ENCODE assay signal across 21 cellular contexts in the genomic region with DNA sequence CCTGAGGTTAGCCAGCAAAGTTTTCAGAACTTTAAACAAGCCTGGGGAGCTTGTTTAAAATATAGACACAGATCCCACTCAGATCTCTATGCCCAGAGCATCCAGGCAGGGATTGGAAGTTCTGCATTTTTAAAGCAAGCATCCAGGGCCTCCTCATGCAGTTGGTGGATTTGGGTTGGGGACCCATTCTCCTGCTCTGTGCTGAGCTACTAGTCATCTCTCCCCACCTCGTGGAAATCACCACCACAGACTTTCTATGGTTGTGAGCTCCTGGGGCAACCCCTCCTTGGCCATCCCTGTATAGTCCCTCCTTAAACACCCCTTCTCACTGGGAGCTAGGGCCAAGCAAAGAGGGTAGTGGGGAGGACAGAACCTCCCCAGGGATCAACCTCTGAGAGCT.
DNase-seq lines count a peak whose midpoint lies in the region; ATAC-seq, FAIRE-seq and TF ChIP-seq lines count a peak whose summit lies in the region.
"Had no signal": no experiment of that assay in that cellular context is flagged by ENCODE, and none has a peak within 500 bp of the region (broad histone marks: within the 10 kb centered on the region; RNA-seq: fewer than 3 reads in every experiment).

No MANE protein-coding gene starts in this region.

- TF ChIP-seq POLR2A in vagina (IDR thresholded peaks at IDR 0.05): no peak

- H3K27ac ChIP-seq in kidney (ENCODE audit: low read depth in 2 of 2, low read length in 2 of 2): no peak overlapping the region
- no peak overlapping the region for H3K27ac ChIP-seq in vagina
- H3K27ac ChIP-seq: 22Rv1; A549; BLaER1 treated with 17β-estradiol and CSF1 and Interleukin-3, amounts not matched to agents 10 nM and 100 nM; C4-2B had no signal

- ATAC-seq in stimulated activated naive CD8-positive, alpha-beta T cell treated with anti-CD3 and anti-CD28 coated beads, Interleukin-15, amount 100 ng/mL, for 72 hours: peak; percentile 65
- no peak for ATAC-seq in stimulated activated naive CD8-positive, alpha-beta T cell treated with anti-CD3 and anti-CD28 coated beads, Interleukin-15, Interleukin-2, amounts not matched to agents 100 U/mL and 50 U/mL, for 24 hours
- no peak for ATAC-seq in stimulated activated effector memory CD8-positive, alpha-beta T cell treated with anti-CD3 and anti-CD28 coated beads, Interleukin-12 subunit alpha, Interleukin-12 subunit beta, amount 100 ng/mL, for 72 hours
- ATAC-seq: A549; CD8-positive, alpha-beta T cell had no signal

- no peak overlapping the region for H3K9ac ChIP-seq in kidney (ENCODE audit: low read length in 2 of 2)
- H3K9ac ChIP-seq: BLaER1 treated with 17β-estradiol and CSF1 and Interleukin-3, amounts not matched to agents 10 nM and 100 nM had no signal

- FAIRE-seq in kidney (lab: Jason Lieb, UNC): no peak
- FAIRE-seq: A549, D721Med, G401.6, GM12891, GM19239 had no signal

- H3K36me3 Mint-ChIP-seq in stimulated activated effector memory CD8-positive, alpha-beta T cell treated with anti-CD3 and anti-CD28 coated beads, Interleukin-12 subunit alpha, Interleukin-12 subunit beta, amount 100 ng/mL, for 72 hours: peaks cover 5% of the 10 kb centered on the region
- H3K36me3 Mint-ChIP-seq: CD8-positive, alpha-beta T cell had no signal

- H3K4me3 ChIP-seq in kidney (ENCODE audit: low read length in 2 of 2) (no peak overlapping the region), vagina (no peak overlapping the region)
- H3K4me3 ChIP-seq: A549; BLaER1 treated with 17β-estradiol and CSF1 and Interleukin-3, amounts not matched to agents 10 nM and 100 nM had no signal

- no peak overlapping the region for H3K4me3 Mint-ChIP-seq in stimulated activated naive CD8-positive, alpha-beta T cell treated with anti-CD3 and anti-CD28 coated beads, Interleukin-15, amount 100 ng/mL, for 72 hours
- no peak overlapping the region for H3K4me3 Mint-ChIP-seq in stimulated activated effector memory CD8-positive, alpha-beta T cell treated with anti-CD3 and anti-CD28 coated beads, Interleukin-12 subunit alpha, Interleukin-12 subunit beta, amount 100 ng/mL, for 72 hours
- H3K4me3 Mint-ChIP-seq: B cell; CD4-positive, alpha-beta T cell; CD8-positive, alpha-beta T cell had no signal

- H3K4me1 Mint-ChIP-seq in stimulated activated naive CD8-positive, alpha-beta T cell treated with anti-CD3 and anti-CD28 coated beads, Interleukin-15, amount 100 ng/mL, for 72 hours: peaks cover 21% of the 10 kb centered on the region
- H3K4me1 Mint-ChIP-seq in stimulated activated effector memory CD8-positive, alpha-beta T cell treated with anti-CD3 and anti-CD28 coated beads, Interleukin-12 subunit alpha, Interleukin-12 subunit beta, amount 100 ng/mL, for 72 hours: peaks cover 14% of the 10 kb centered on the region

- H3K27me3 ChIP-seq in vagina: no peaks in the 10 kb centered on the region

- peak in 1 of 2 donors; percentile 21 for DNase-seq in stimulated activated naive CD8-positive, alpha-beta T cell treated with anti-CD3 and anti-CD28 coated beads, Interleukin-15, amount 100 ng/mL, for 72 hours
- DNase-seq in stimulated activated naive CD8-positive, alpha-beta T cell treated with anti-CD3 and anti-CD28 coated beads, Interleukin-15, Interleukin-2, amounts not matched to agents 100 U/mL and 50 U/mL, for 24 hours: no peak
- peak; percentile 6 for DNase-seq in kidney
- no peak for DNase-seq in stimulated activated effector memory CD8-positive, alpha-beta T cell treated with anti-CD3 and anti-CD28 coated beads, Interleukin-12 subunit alpha, Interleukin-12 subunit beta, amount 100 ng/mL, for 72 hours (ENCODE audit: low spot score in 2 of 2)
- DNase-seq in vagina (ENCODE audit: extremely low spot score in 2 of 2): no peak
- DNase-seq: AML-193; Caco-2; Calu3; CD4-positive, alpha-beta T cell; CD8-positive, alpha-beta T cell; DMS79 treated with DMSO at 0.1 percent for 48 hours; GF-D8 had no signal

- intact Hi-C loops in kidney (cut with DNase I): loop anchor here (10.0 kb wide), 1 partner anchor 355 kb away; no protein-coding TSS in a partner anchor
- intact Hi-C loops in vagina (cut with DNase I): no loop called here

- TF ChIP-seq CTCF in kidney (IDR thresholded peaks at IDR 0.05; ENCODE audit: borderline replicate concordance, extremely low read depth, insufficient read depth) (no peak), vagina (IDR thresholded peaks at IDR 0.05) (no peak)

- H3K36me3 ChIP-seq in kidney (ENCODE audit: control insufficient read depth in 1 of 2, insufficient read depth in 2 of 2, low read length in 2 of 2): no peaks in the 10 kb centered on the region
- no peaks in the 10 kb centered on the region for H3K36me3 ChIP-seq in vagina
- H3K36me3 ChIP-seq: BLaER1 treated with 17β-estradiol and CSF1 and Interleukin-3, amounts not matched to agents 10 nM and 100 nM had no signal

- no peak overlapping the region for H3K27ac Mint-ChIP-seq in stimulated activated naive CD8-positive, alpha-beta T cell treated with anti-CD3 and anti-CD28 coated beads, Interleukin-15, amount 100 ng/mL, for 72 hours
- no peak overlapping the region for H3K27ac Mint-ChIP-seq in stimulated activated effector memory CD8-positive, alpha-beta T cell treated with anti-CD3 and anti-CD28 coated beads, Interleukin-12 subunit alpha, Interleukin-12 subunit beta, amount 100 ng/mL, for 72 hours
- H3K27ac Mint-ChIP-seq: B cell; CD4-positive, alpha-beta T cell; CD8-positive, alpha-beta T cell had no signal

- H3K9me3 Mint-ChIP-seq in stimulated activated naive CD8-positive, alpha-beta T cell treated with anti-CD3 and anti-CD28 coated beads, Interleukin-15, amount 100 ng/mL, for 72 hours: no peaks in the 10 kb centered on the region
- H3K9me3 Mint-ChIP-seq in stimulated activated effector memory CD8-positive, alpha-beta T cell treated with anti-CD3 and anti-CD28 coated beads, Interleukin-12 subunit alpha, Interleukin-12 subunit beta, amount 100 ng/mL, for 72 hours: no peaks in the 10 kb centered on the region
- H3K9me3 Mint-ChIP-seq: CD4-positive, alpha-beta T cell; CD8-positive, alpha-beta T cell had no signal

- no peaks in the 10 kb centered on the region for H3K9me3 ChIP-seq in kidney (ENCODE audit: control insufficient read depth in 1 of 2, low read length in 2 of 2)
- H3K9me3 ChIP-seq in vagina: no peaks in the 10 kb centered on the region
- H3K9me3 ChIP-seq: A549; BLaER1 treated with 17β-estradiol and CSF1 and Interleukin-3, amounts not matched to agents 10 nM and 100 nM; Caco-2 had no signal

- peaks cover 92% of the 10 kb centered on the region for H3K27me3 Mint-ChIP-seq in stimulated activated naive CD8-positive, alpha-beta T cell treated with anti-CD3 and anti-CD28 coated beads, Interleukin-15, amount 100 ng/mL, for 72 hours

- peaks cover 4% of the 10 kb centered on the region in 2 donors for H3K4me1 ChIP-seq in kidney (ENCODE audit: control insufficient read depth in 1 of 2, insufficient read depth in 1 of 2, low read depth in 1 of 2, low read length in 2 of 2)
- peaks cover 13% of the 10 kb centered on the region for H3K4me1 ChIP-seq in vagina
